ENCODE assay signal across 8 cellular contexts in genomic region chr10:79116363-79116762, GRCh38. TPM values are rescaled to one million over a fixed set of nuclear protein-coding genes. Genes with fewer than 3 reads are reported as not detected.
DNase-seq lines count a peak whose midpoint lies in the region; ATAC-seq and TF ChIP-seq lines count a peak whose summit lies in the region.

No MANE protein-coding gene starts in this region.

- peaks cover 15% of the 10 kb centered on the region for H3K36me3 ChIP-seq in right atrium auricular region
- H3K36me3 ChIP-seq in esophagus squamous epithelium, result peaks cover 10 to 68% (median 15%) of the 10 kb centered on the region in 3 donors
- peaks cover 27% of the 10 kb centered on the region for H3K36me3 ChIP-seq in upper lobe of right lung

- peak overlapping the region; percentile 86 to 92 for H3K27ac ChIP-seq in right atrium auricular region
- H3K27ac ChIP-seq in esophagus squamous epithelium, result peak overlapping the region; percentile 4 to 77 (median 65)
- peak overlapping the region; percentile 55 for H3K27ac ChIP-seq in upper lobe of right lung

- DNase-seq in right atrium auricular region (ENCODE audit: low spot score) (no peak), Right ventricle myocardium superior (no peak), esophagus squamous epithelium (lab: John Stamatoyannopoulos, UW) (no peak), upper lobe of right lung (no peak), RKO (ENCODE audit: low spot score) (no peak), ecto neural progenitor cell (ENCODE audit: low spot score) (no peak)

- TF ChIP-seq POLR2A in esophagus squamous epithelium (IDR thresholded peaks at IDR 0.05), result no peak

- ATAC-seq in Right ventricle myocardium superior (ENCODE audit: poor library complexity) (no peak), HG03095 (IDR thresholded peaks at IDR 0.05; ENCODE audit: unreplicated experiment) (peak; percentile 23), upper lobe of right lung (no peak), HG03280 (IDR thresholded peaks at IDR 0.05; ENCODE audit: unreplicated experiment) (no peak)

- no peak for TF ChIP-seq CTCF in right atrium auricular region (IDR thresholded peaks at IDR 0.05)
- TF ChIP-seq CTCF in esophagus squamous epithelium (IDR thresholded peaks at IDR 0.05), result no peak
- TF ChIP-seq CTCF in upper lobe of right lung (IDR thresholded peaks at IDR 0.05), result no peak

- H3K4me1 ChIP-seq in right atrium auricular region (peaks cover 0 to 99% of the 10 kb centered on the region in 2 donors), esophagus squamous epithelium (peaks cover 38 to 87% (median 57%) of the 10 kb centered on the region in 3 donors), upper lobe of right lung (peaks cover 70% of the 10 kb centered on the region)

- no peaks in the 10 kb centered on the region for H3K9me3 ChIP-seq in right atrium auricular region
- H3K9me3 ChIP-seq in esophagus squamous epithelium, result no peaks in the 10 kb centered on the region
- H3K9me3 ChIP-seq in upper lobe of right lung, result no peaks in the 10 kb centered on the region

- intact Hi-C loops in Right ventricle myocardium superior (cut with DNase I) (no loop called here), esophagus squamous epithelium (cut with DNase I) (no loop called here), upper lobe of right lung (cut with DNase I) (no loop called here)

- no peaks in the 10 kb centered on the region for H3K27me3 ChIP-seq in right atrium auricular region
- H3K27me3 ChIP-seq in esophagus squamous epithelium, result no peaks in the 10 kb centered on the region
- no peaks in the 10 kb centered on the region for H3K27me3 ChIP-seq in upper lobe of right lung

- WGBS in esophagus squamous epithelium, 2 donors, result 49 to 57% methylated on average over 4 of the region's 4 CpGs

- no peak overlapping the region for H3K4me3 ChIP-seq in right atrium auricular region
- no peak overlapping the region for H3K4me3 ChIP-seq in esophagus squamous epithelium
- no peak overlapping the region for H3K4me3 ChIP-seq in upper lobe of right lung

RNA-seq across cellular contexts. Expression of gene ZMIZ1, which starts 47.6 kb away (rescaled TPM):
- total RNA-seq in right atrium auricular region (10 to 100 TPM; 59.3 to 71.0 TPM), Right ventricle myocardium superior (44.8 TPM), esophagus squamous epithelium (10 to 100 TPM; 28.2 to 79.5 (median 40.4) TPM), upper lobe of right lung (84.7 TPM)
